ENCODE assay signal across 6 cellular contexts in the genomic region with DNA sequence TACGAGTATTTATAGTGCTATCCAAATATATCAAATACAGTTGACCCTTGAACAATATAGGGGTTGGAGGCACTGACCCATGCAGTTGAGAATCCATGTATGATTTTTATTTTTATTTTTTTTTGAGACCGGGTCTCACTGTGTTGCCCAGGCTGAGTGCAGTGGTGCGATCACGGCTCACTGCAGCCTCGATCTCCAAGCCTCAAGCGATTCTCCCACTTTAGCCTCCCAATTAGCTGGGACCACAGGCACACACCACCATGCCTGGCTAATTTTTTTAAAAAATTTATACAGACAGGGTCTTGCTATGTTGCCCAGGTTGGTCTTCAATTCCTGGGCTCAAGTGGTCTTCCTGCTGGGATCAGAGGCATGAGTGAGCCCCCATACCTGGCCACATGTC.
"Had no signal": no experiment of that assay in that cellular context is flagged by ENCODE, and none has a peak within 500 bp of the region (broad histone marks: within the 10 kb centered on the region; RNA-seq: fewer than 3 reads in every experiment).

No MANE protein-coding gene starts in this region.

- H3K9me3 Mint-ChIP-seq: GM23338, H9, HFFc6 had no signal

- H3K4me2 ChIP-seq: GM23338 had no signal

- H3K27me3 Mint-ChIP-seq: IgD-negative memory B cell had no signal

- H3K27ac Mint-ChIP-seq: GM23338, H9, HFFc6, IgD-negative memory B cell had no signal

- H3K4me3 Mint-ChIP-seq: GM23338, H9, HFFc6, IgD-negative memory B cell had no signal

- H3K4me3 ChIP-seq: GM23338 had no signal

- DNase-seq: H9, HCEC 1CT, HFFc6, KG1 had no signal

- ATAC-seq: GM23338 had no signal

- H2AFZ ChIP-seq: GM23338 had no signal
